ENCODE assay signal across 21 cellular contexts in genomic region chrX:30995705-30996104, GRCh38.
A peak's percentile ranks its signal among the peaks of the same experiment; 100 is the strongest.
DNase-seq lines count a peak whose midpoint lies in the region; ATAC-seq, FAIRE-seq and TF ChIP-seq lines count a peak whose summit lies in the region.
"Had no signal": no experiment of that assay in that cellular context is flagged by ENCODE, and none has a peak within 500 bp of the region (broad histone marks: within the 10 kb centered on the region; RNA-seq: fewer than 3 reads in every experiment).

No MANE protein-coding gene starts in this region.

- CTCF ChIA-PET in A549 (lab: Yijun Ruan, JAX), result no interaction called here
- CTCF ChIA-PET in CD4-positive, alpha-beta T cell (lab: Charles Lee), result no interaction called here

- H3F3A ChIP-seq in Loucy (ENCODE audit: low read depth), result peaks cover 24% of the 10 kb centered on the region; the same call in 1 of the 2 replicates

- intact Hi-C loops in CD4-positive, alpha-beta T cell (cut with DNase I, micrococcal nuclease), result no loop called here
- intact Hi-C loops in pancreas (cut with DNase I), result no loop called here

- no peak for ATAC-seq in A549
- no peak for ATAC-seq in CD4-positive, alpha-beta T cell (ENCODE audit: poor library complexity)
- no peak for ATAC-seq in pancreas
- ATAC-seq: CD8-positive, alpha-beta T cell; GM23338; HCT116 had no signal

- WGBS in A549 (ENCODE audit: missing lambda C conversion rate), result 50% methylated on average over 3 of the region's 3 CpGs
- WGBS in pancreas, 2 donors, result 80 to 96% methylated on average over 3 of the region's 3 CpGs

- TF ChIP-seq EP300 in A549 (IDR thresholded peaks at IDR 0.05), result no peak

- peak overlapping the region; percentile 86 for H3K27ac Mint-ChIP-seq in CD4-positive, alpha-beta T cell
- H3K27ac Mint-ChIP-seq: B cell; CD14-positive monocyte; CD8-positive, alpha-beta T cell; GM23338; H9 had no signal

- H3K27me3 ChIP-seq in CD4-positive, alpha-beta T cell (ENCODE audit: control insufficient read depth, insufficient read depth, low read length), result no peaks in the 10 kb centered on the region
- H3K27me3 ChIP-seq in Loucy (ENCODE audit: insufficient read depth, low read length, poor library complexity, severe bottlenecking) (no peaks in the 10 kb centered on the region), pancreas (peaks cover 0 to 25% (median 0%) of the 10 kb centered on the region in 4 donors), BE2C (no peaks in the 10 kb centered on the region)
- H3K27me3 ChIP-seq: BLaER1 treated with 17β-estradiol and CSF1 and Interleukin-3, amounts not matched to agents 10 nM and 100 nM had no signal

- POLR2A ChIA-PET in A549 (lab: Yijun Ruan, JAX), result no interaction called here
- POLR2A ChIA-PET in CD4-positive, alpha-beta T cell (lab: Charles Lee), result no interaction called here

- H3K4me1 Mint-ChIP-seq in CD4-positive, alpha-beta T cell (ENCODE audit: low read depth), result peaks cover 14% of the 10 kb centered on the region
- H3K4me1 Mint-ChIP-seq: B cell, CD14-positive monocyte had no signal

- H3K27me3 Mint-ChIP-seq in CD4-positive, alpha-beta T cell, result no peaks in the 10 kb centered on the region

- no peak overlapping the region for H2AFZ ChIP-seq in Loucy (ENCODE audit: low read length)
- H2AFZ ChIP-seq: GM23338 had no signal

- H3K9ac ChIP-seq in Loucy (ENCODE audit: low read depth, low read length, poor library complexity, severe bottlenecking), result peak overlapping the region; percentile 48
- H3K9ac ChIP-seq: BLaER1 treated with 17β-estradiol and CSF1 and Interleukin-3, amounts not matched to agents 10 nM and 100 nM had no signal

- H3K9me3 ChIP-seq in A549, result no peaks in the 10 kb centered on the region
- no peaks in the 10 kb centered on the region for H3K9me3 ChIP-seq in CD4-positive, alpha-beta T cell (ENCODE audit: control insufficient read depth, low read length)
- no peaks in the 10 kb centered on the region for H3K9me3 ChIP-seq in Loucy (ENCODE audit: insufficient read depth, low read depth, low read length)
- no peaks in the 10 kb centered on the region for H3K9me3 ChIP-seq in pancreas
- H3K9me3 ChIP-seq in BE2C, result no peaks in the 10 kb centered on the region
- H3K9me3 ChIP-seq: Caco-2 had no signal

- TF ChIP-seq POLR2A in A549 (IDR thresholded peaks at IDR 0.05; ENCODE audit: low read length), result no peak

- no peak for TF ChIP-seq RAD21 in A549 (conservative IDR thresholded peaks at IDR 0.05 in 1 of 2, IDR thresholded peaks at IDR 0.05 in 1 of 2)

- H3K4me2 ChIP-seq in A549 (no peak overlapping the region), Loucy (ENCODE audit: low read depth, low read length, poor library complexity, severe bottlenecking) (peak overlapping the region; percentile 76)
- H3K4me2 ChIP-seq: BLaER1 treated with 17β-estradiol and CSF1 and Interleukin-3, amounts not matched to agents 10 nM and 100 nM; GM23338 had no signal

- H3K4me3 ChIP-seq in A549, result no peak overlapping the region
- H3K4me3 ChIP-seq in Loucy (ENCODE audit: low read length, poor library complexity, severe bottlenecking), result no peak overlapping the region
- no peak overlapping the region for H3K4me3 ChIP-seq in pancreas
- H3K4me3 ChIP-seq in BE2C (ENCODE audit: low read depth, low read length), result no peak overlapping the region
- H3K4me3 ChIP-seq: BLaER1 treated with 17β-estradiol and CSF1 and Interleukin-3, amounts not matched to agents 10 nM and 100 nM; GM23338 had no signal

- FAIRE-seq in A549 (lab: Jason Lieb, UNC), result no peak
- peak; percentile 74 for FAIRE-seq in pancreas (lab: Jason Lieb, UNC)
- FAIRE-seq: G401.6, GM12892, GM19239 had no signal

- H3K4me3 Mint-ChIP-seq in CD4-positive, alpha-beta T cell, result no peak overlapping the region
- H3K4me3 Mint-ChIP-seq: B cell; CD14-positive monocyte; CD8-positive, alpha-beta T cell; GM23338; H9 had no signal

- no peak overlapping the region for H3K27ac ChIP-seq in A549
- no peak overlapping the region for H3K27ac ChIP-seq in CD4-positive, alpha-beta T cell (ENCODE audit: low read depth, low read length)
- no peak overlapping the region for H3K27ac ChIP-seq in pancreas
- H3K27ac ChIP-seq: BLaER1 treated with 17β-estradiol and CSF1 and Interleukin-3, amounts not matched to agents 10 nM and 100 nM had no signal

- H3K36me3 Mint-ChIP-seq in CD4-positive, alpha-beta T cell (ENCODE audit: low read depth), result no peaks in the 10 kb centered on the region
- H3K36me3 Mint-ChIP-seq: CD14-positive monocyte; CD8-positive, alpha-beta T cell had no signal

- TF ChIP-seq CTCF in A549 (IDR thresholded peaks at IDR 0.05) (no peak), Loucy (conservative IDR thresholded peaks at IDR 0.05; ENCODE audit: low read length) (no peak), pancreas (IDR thresholded peaks at IDR 0.05) (no peak), BE2C (IDR thresholded peaks at IDR 0.05; ENCODE audit: low read depth, low read length) (no peak)
- TF ChIP-seq CTCF in CD4-positive, alpha-beta T cell (IDR thresholded peaks at IDR 0.05), result no peak

- no peak for DNase-seq in A549 (ENCODE audit: low read depth in 1 of 2, low spot score in 1 of 2)
- no peak for DNase-seq in CD4-positive, alpha-beta T cell
- DNase-seq in pancreas, result no peak
- DNase-seq in activated T-cell treated with anti-CD3 and anti-CD28 coated beads for 4 hours, result no peak
- DNase-seq in BE2C, result no peak
- DNase-seq in NCI-H1048 (lab: John Stamatoyannopoulos, UW), result no peak
- DNase-seq: 8988T; Caco-2; CD8-positive, alpha-beta T cell; DMS153; DND-41; H9 had no signal

- no peaks in the 10 kb centered on the region for H3K36me3 ChIP-seq in Loucy (ENCODE audit: insufficient read depth, low read length)
- no peaks in the 10 kb centered on the region for H3K36me3 ChIP-seq in pancreas
- H3K36me3 ChIP-seq in BE2C, result no peaks in the 10 kb centered on the region
- H3K36me3 ChIP-seq: BLaER1 treated with 17β-estradiol and CSF1 and Interleukin-3, amounts not matched to agents 10 nM and 100 nM had no signal

- no peaks in the 10 kb centered on the region for H3K79me2 ChIP-seq in Loucy (ENCODE audit: insufficient read depth, low read length)

- H3K9me3 Mint-ChIP-seq in CD4-positive, alpha-beta T cell, result no peaks in the 10 kb centered on the region
- H3K9me3 Mint-ChIP-seq: CD8-positive, alpha-beta T cell; GM23338 had no signal

- H3K4me1 ChIP-seq in A549 (no peaks in the 10 kb centered on the region), Loucy (ENCODE audit: insufficient read depth, low read length, poor library complexity, severe bottlenecking) (peaks cover 62% of the 10 kb centered on the region), pancreas (no peaks in the 10 kb centered on the region), BE2C (no peaks in the 10 kb centered on the region)
- H3K4me1 ChIP-seq: BLaER1 treated with 17β-estradiol and CSF1 and Interleukin-3, amounts not matched to agents 10 nM and 100 nM; Caco-2 had no signal

- no peaks in the 10 kb centered on the region for H4K20me1 ChIP-seq in Loucy (ENCODE audit: insufficient read depth, low read length, poor library complexity, severe bottlenecking)
- H4K20me1 ChIP-seq: BLaER1 treated with 17β-estradiol and CSF1 and Interleukin-3, amounts not matched to agents 10 nM and 100 nM had no signal

- H3K9me2 ChIP-seq in Loucy (replicated peaks; ENCODE audit: low read depth, low read length), result no peaks in the 10 kb centered on the region

TF ChIP-seq in A549, 52 proteins besides CTCF, POLR2A, EP300 and RAD21:
- TF ChIP-seq JUNB (IDR thresholded peaks at IDR 0.05) (no peak), PBX3 (IDR thresholded peaks at IDR 0.05) (no peak), HMGXB4 (CRISPR knock-in tag; IDR thresholded peaks at IDR 0.05; ENCODE audit: borderline replicate concordance) (no peak), ZC3H11A (IDR thresholded peaks at IDR 0.05) (no peak), MAX (IDR thresholded peaks at IDR 0.05) (no peak), SMC3 (IDR thresholded peaks at IDR 0.05) (no peak), MAFK (IDR thresholded peaks at IDR 0.05; ENCODE audit: partially characterized antibody) (peak; percentile 60), CBX8 (IDR thresholded peaks at IDR 0.05) (no peak), SREBF2 (IDR thresholded peaks at IDR 0.05) (no peak)
